ENCODE assay signal across 8 cellular contexts in genomic region chr1:19209439-19209989, GRCh38. TPM values are rescaled to one million over a fixed set of nuclear protein-coding genes. Genes with fewer than 3 reads are reported as not detected.
DNase-seq lines count a peak whose midpoint lies in the region; ATAC-seq and TF ChIP-seq lines count a peak whose summit lies in the region.

No MANE protein-coding gene starts in this region.

- H3K4me1 ChIP-seq in iPS-18a (ENCODE audit: control insufficient read depth, low read depth, low read length), result peaks cover 12% of the 10 kb centered on the region

- peak; percentile 47 for ATAC-seq in HG02885 (IDR thresholded peaks at IDR 0.05; ENCODE audit: poor library complexity, unreplicated experiment)

- TF ChIP-seq CTCF in astrocyte of the cerebellum (IDR thresholded peaks at IDR 0.05; ENCODE audit: low read depth, low read length, missing control alignments), result no peak

- in situ Hi-C loops in astrocyte of the cerebellum (cut with HindIII; ENCODE audit: low sequenced_read_pairs), result no loop called here

- peak; percentile 84 for DNase-seq in activated effector memory CD4-positive, alpha-beta T cell treated with anti-CD3 and anti-CD28 coated beads, Interleukin-2, amount 50 U/mL, for 16 hours
- DNase-seq in activated effector memory CD4-positive, alpha-beta T cell treated with Interleukin-2 at 50 U/mL for 16 hours, result no peak
- DNase-seq in RPMI7951 (ENCODE audit: low read depth), result peak; percentile 51
- DNase-seq in astrocyte of the cerebellum (ENCODE audit: low read depth), result no peak
- no peak for DNase-seq in NCI-H1092 treated with DMSO at 0.1 percent for 48 hours (lab: John Stamatoyannopoulos, UW)

- no peaks in the 10 kb centered on the region for H3K27me3 ChIP-seq in iPS-18a (ENCODE audit: control insufficient read depth, insufficient read depth, low read length)

- H3K27ac ChIP-seq in iPS-18a (ENCODE audit: low read length) (peak overlapping the region; percentile 50), skin epidermis (peak overlapping the region; percentile 65 to 97 (median 91))

- no peaks in the 10 kb centered on the region for H3K9me3 ChIP-seq in iPS-18a (ENCODE audit: control insufficient read depth, low read depth, low read length)

- H3K36me3 ChIP-seq in iPS-18a (ENCODE audit: control insufficient read depth, low read depth, low read length), result peaks cover 18% of the 10 kb centered on the region

- H3K4me3 ChIP-seq in astrocyte of the cerebellum (ENCODE audit: low read depth, low read length), result peak overlapping the region; percentile 80
- peak overlapping the region; percentile 81 for H3K4me3 ChIP-seq in iPS-18a (ENCODE audit: low read length)
- peak overlapping the region; percentile 66 to 98 (median 81) for H3K4me3 ChIP-seq in skin epidermis

- peak overlapping the region; percentile 82 for H3K9ac ChIP-seq in iPS-18a (ENCODE audit: low read length)

RNA-seq across cellular contexts. Expression of gene UBR4, which starts 0.6 kb away (rescaled TPM):
- 45.4 and 60.2 TPM in 2 replicates for total RNA-seq in RPMI7951 (2014; rRNA removed; shearing (Covaris generic))

RNA-seq across cellular contexts. Expression of gene EMC1, which starts 41.8 kb away (rescaled TPM):
- total RNA-seq in RPMI7951 (2014; rRNA removed; shearing (Covaris generic)), result 68.7 and 71.3 TPM in 2 replicates

RNA-seq across cellular contexts. Expression of gene MRTO4, which starts 42.1 kb away (rescaled TPM):
- 42.5 and 56.4 TPM in 2 replicates for total RNA-seq in RPMI7951 (2014; rRNA removed; shearing (Covaris generic))

Comparison
In these comparisons a context has a peak if more than half of its experiments do, and no peak if none do; other contexts are left out.
1. DNase-seq: peak in activated effector memory CD4-positive, alpha-beta T cell treated with anti-CD3 and anti-CD28 coated beads, Interleukin-2, amount 50 U/mL, for 16 hours (single experiment) and RPMI7951 (single experiment); none in activated effector memory CD4-positive, alpha-beta T cell treated with Interleukin-2 at 50 U/mL for 16 hours (single experiment), astrocyte of the cerebellum (single experiment) and NCI-H1092 treated with DMSO at 0.1 percent for 48 hours (single experiment).
2. Peak in every context shown above with its lines, with median percentiles within 50 percentile points of each other: H3K4me3 ChIP-seq.